ENCODE assay signal across 11 cellular contexts in genomic region chr1:12496154-12496961, GRCh38.
DNase-seq lines count a peak whose midpoint lies in the region; ATAC-seq and TF ChIP-seq lines count a peak whose summit lies in the region.
"Had no signal": no experiment of that assay in that cellular context is flagged by ENCODE, and none has a peak within 500 bp of the region (broad histone marks: within the 10 kb centered on the region; RNA-seq: fewer than 3 reads in every experiment).

No MANE protein-coding gene starts in this region.

- ATAC-seq in memory B cell (ENCODE audit: low read depth): peak; percentile 56
- peak; percentile 68 for ATAC-seq in thoracic aorta (ENCODE audit: insufficient number of reproducible peaks, low FRiP score, low read depth)
- ATAC-seq in HG02970 (IDR thresholded peaks at IDR 0.05; ENCODE audit: low FRiP score, unreplicated experiment): no peak

- no peak overlapping the region for H2AFZ ChIP-seq in Karpas-422 (ENCODE audit: low read length)

- no peak overlapping the region for H3K27ac Mint-ChIP-seq in memory B cell
- H3K27ac Mint-ChIP-seq: activated naive CD8-positive, alpha-beta T cell treated with anti-CD3 and anti-CD28 coated beads, Interleukin-2, amount 10 ng/mL, durations not matched to agents 7 days and 5 days had no signal

- DNase-seq in NAMALWA (ENCODE audit: low spot score) (peak; percentile 28), coronary artery (ENCODE audit: low spot score) (no peak), memory B cell (ENCODE audit: low spot score in 2 of 2) (no peak), thoracic aorta (ENCODE audit: low spot score) (no peak), COR-L47 (lab: John Stamatoyannopoulos, UW) (no peak), NCI-H2196 (lab: John Stamatoyannopoulos, UW; ENCODE audit: unreplicated experiment) (no peak), Karpas-422 (no peak)
- DNase-seq: activated CD4-positive, alpha-beta T cell treated with anti-CD3 and anti-CD28 coated beads, Interleukin-2, amount 50 U/mL, for 1 hour; activated naive CD8-positive, alpha-beta T cell treated with anti-CD3 and anti-CD28 coated beads, Interleukin-2, amount 10 ng/mL, durations not matched to agents 7 days and 5 days; NCI-H2171 treated with DMSO at 0.1 percent for 48 hours had no signal

- H3K36me3 Mint-ChIP-seq in memory B cell: peaks cover 26% of the 10 kb centered on the region

- H3K79me2 ChIP-seq in Karpas-422 (ENCODE audit: low read length): no peaks in the 10 kb centered on the region

- H3K27ac ChIP-seq in coronary artery: peak overlapping the region; percentile 63 to 89
- peak overlapping the region; percentile 64 to 90 for H3K27ac ChIP-seq in thoracic aorta
- no peak overlapping the region for H3K27ac ChIP-seq in Karpas-422 (ENCODE audit: low read length)

- no peaks in the 10 kb centered on the region for H3K9me3 Mint-ChIP-seq in memory B cell

- no peak overlapping the region for H3K9ac ChIP-seq in Karpas-422 (ENCODE audit: low read length)

- no peaks in the 10 kb centered on the region for H3K27me3 Mint-ChIP-seq in memory B cell
- H3K27me3 Mint-ChIP-seq: activated naive CD8-positive, alpha-beta T cell treated with anti-CD3 and anti-CD28 coated beads, Interleukin-2, amount 10 ng/mL, durations not matched to agents 7 days and 5 days had no signal

- H3K4me3 ChIP-seq in coronary artery: no peak overlapping the region
- H3K4me3 ChIP-seq in thoracic aorta: no peak overlapping the region
- H3K4me3 ChIP-seq in Karpas-422 (ENCODE audit: low read length): no peak overlapping the region

- H4K20me1 ChIP-seq in Karpas-422 (ENCODE audit: insufficient read depth, low read depth, low read length): no peaks in the 10 kb centered on the region

- no peak overlapping the region for H3K4me2 ChIP-seq in Karpas-422 (ENCODE audit: low read depth, low read length, poor library complexity, severe bottlenecking)

- no peak overlapping the region for H3K4me3 Mint-ChIP-seq in memory B cell
- H3K4me3 Mint-ChIP-seq: activated naive CD8-positive, alpha-beta T cell treated with anti-CD3 and anti-CD28 coated beads, Interleukin-2, amount 10 ng/mL, durations not matched to agents 7 days and 5 days had no signal

- TF ChIP-seq CTCF in coronary artery (IDR thresholded peaks at IDR 0.05): no peak
- no peak for TF ChIP-seq CTCF in thoracic aorta (IDR thresholded peaks at IDR 0.05)

- H3K4me1 ChIP-seq in thoracic aorta (ENCODE audit: control insufficient read depth in 1 of 2, low read depth in 2 of 2) (peaks cover 25 to 59% of the 10 kb centered on the region in 2 donors), Karpas-422 (ENCODE audit: low read length) (no peaks in the 10 kb centered on the region)

- no peaks in the 10 kb centered on the region for H3K27me3 ChIP-seq in thoracic aorta (replicated peaks; ENCODE audit: insufficient read depth)
- H3K27me3 ChIP-seq in Karpas-422 (ENCODE audit: low read length): no peaks in the 10 kb centered on the region

- H3K9me3 ChIP-seq in thoracic aorta (no peaks in the 10 kb centered on the region), Karpas-422 (ENCODE audit: low read length) (no peaks in the 10 kb centered on the region)

- no peaks in the 10 kb centered on the region for H3K9me2 ChIP-seq in Karpas-422 (replicated peaks; ENCODE audit: insufficient read depth, low read length)

- peaks cover 7% of the 10 kb centered on the region for H3K4me1 Mint-ChIP-seq in memory B cell

- H3K36me3 ChIP-seq in thoracic aorta (no peaks in the 10 kb centered on the region), Karpas-422 (ENCODE audit: insufficient read depth, low read length) (no peaks in the 10 kb centered on the region)
